In genomic region chr9:85130260-85130659, GRCh38 we compare ENCODE assay signal across 24 cellular contexts.
"Had no signal": no experiment of that assay in that cellular context is flagged by ENCODE, and none has a peak within 500 bp of the region (broad histone marks: within the 10 kb centered on the region; RNA-seq: fewer than 3 reads in every experiment).

No MANE protein-coding gene starts in this region.

- H3K9me3 ChIP-seq: lower lobe of right lung, neutrophil, ovary, right atrium auricular region, right lobe of liver, uterus had no signal

- H3K4me2 ChIP-seq: neural progenitor cell, smooth muscle cell had no signal

- H3K27ac ChIP-seq: left lung, lower lobe of right lung, neural progenitor cell, neutrophil, ovary, right atrium auricular region, right lobe of liver, tibial nerve, uterus had no signal

- ATAC-seq: left colon; left lung; lower lobe of right lung; naive thymus-derived CD8-positive, alpha-beta T cell; right lobe of liver; stimulated activated memory B cell treated with anti-CD40 and anti-IgM and Interleukin-4, amounts not matched to agents 10 μg/mL and 1 μg/mL and 100 μg/mL, for 72 hours; stimulated activated naive CD8-positive, alpha-beta T cell treated with anti-CD3 and anti-CD28 coated beads, Interleukin-15, amount 100 ng/mL, for 72 hours had no signal

- H3K27me3 ChIP-seq: left lung, neural progenitor cell, neutrophil, ovary, right atrium auricular region, right lobe of liver, tibial nerve, uterus had no signal

- H3K9ac ChIP-seq: neural progenitor cell had no signal

- H3K4me1 ChIP-seq: left lung, lower lobe of right lung, neural progenitor cell, right atrium auricular region, right lobe of liver, tibial nerve, uterus had no signal

- DNase-seq: immature natural killer cell; kidney; left colon; left lung; lower lobe of right lung; mammary epithelial cell; mesenchymal stem cell; naive thymus-derived CD8-positive, alpha-beta T cell; ovary; right lobe of liver; stimulated activated CD4-positive, alpha-beta T cell treated with anti-CD3 and anti-CD28 coated beads, Interleukin-1b, Interleukin-23, amount 100 ng/mL, for 48 hours; stimulated activated CD4-positive, alpha-beta T cell treated with anti-CD3 and anti-CD28 coated beads, Interleukin-2, amount 100 ng/mL, for 48 hours; stimulated activated CD4-positive, alpha-beta T cell treated with anti-CD3 and anti-CD28 coated beads, Interleukin-4, amount 100 ng/mL, for 4 hours; stimulated activated CD8-positive, alpha-beta memory T cell treated with anti-CD3 and anti-CD28 coated beads, Interleukin-4, amount 100 ng/mL, for 48 hours; stimulated activated naive CD4-positive, alpha-beta T cell treated with Interleukin-2 at 50 U/mL for 16 hours; stimulated activated naive CD8-positive, alpha-beta T cell treated with anti-CD3 and anti-CD28 coated beads, Interleukin-15, amount 100 ng/mL, for 72 hours; substantia nigra; uterus had no signal

- H3K4me3 ChIP-seq: left lung, lower lobe of right lung, neural progenitor cell, ovary, right atrium auricular region, right lobe of liver, smooth muscle cell, tibial nerve, uterus had no signal

- H3K36me3 ChIP-seq: left lung, lower lobe of right lung, neural progenitor cell, neutrophil, ovary, right atrium auricular region, right lobe of liver, tibial nerve, uterus had no signal
